ENCODE assay signal across 21 cellular contexts in the genomic region with DNA sequence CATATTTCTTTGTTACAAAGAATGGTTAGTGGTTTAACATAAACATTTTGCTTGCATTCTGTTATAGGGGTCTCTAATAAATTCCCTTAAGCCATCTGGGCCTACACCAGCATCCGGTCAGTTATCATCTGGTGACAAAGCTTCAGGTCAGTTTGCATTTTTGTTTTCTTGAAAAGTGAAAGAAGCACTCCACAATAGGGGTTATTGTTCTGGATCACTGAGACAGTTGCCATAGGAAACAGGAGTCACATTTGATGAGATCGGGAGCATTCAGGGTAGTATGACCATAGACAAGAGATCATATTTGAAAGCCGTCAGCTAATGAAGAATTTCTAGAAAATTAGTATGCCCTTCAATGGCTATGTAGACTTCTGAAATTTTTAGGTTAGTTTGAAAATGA.
"Had no signal": no experiment of that assay in that cellular context is flagged by ENCODE, and none has a peak within 500 bp of the region (broad histone marks: within the 10 kb centered on the region; RNA-seq: fewer than 3 reads in every experiment).

No MANE protein-coding gene starts in this region.

- DNase-seq: dorsolateral prefrontal cortex; effector CD4-positive, alpha-beta T cell; endodermal cell; foreskin keratinocyte; hypothalamus; immature natural killer cell; islet precursor cell; left ventricle myocardium superior; lower lobe of right lung; mesenchymal stem cell; naive thymus-derived CD4-positive, alpha-beta T cell; nephron progenitor cell; occipital lobe; ovary; stimulated activated CD4-positive, alpha-beta T cell treated with anti-CD3 and anti-CD28 coated beads, Interleukin-12 subunit alpha, Interleukin-12 subunit beta, amount 100 ng/mL, for 4 hours; stimulated activated CD4-positive, alpha-beta T cell treated with anti-CD3 and anti-CD28 coated beads, Interleukin-1b, Interleukin-23, amount 100 ng/mL, for 48 hours; stimulated activated CD4-positive, alpha-beta T cell treated with anti-CD3 and anti-CD28 coated beads, Interleukin-4, amount 100 ng/mL, for 1 hour; stimulated activated CD8-positive, alpha-beta memory T cell treated with anti-CD3 and anti-CD28 coated beads, Interleukin-4, amount 100 ng/mL, for 48 hours; stimulated activated naive CD4-positive, alpha-beta T cell; stimulated activated naive CD8-positive, alpha-beta T cell treated with anti-CD3 and anti-CD28 coated beads, Interleukin-15, amount 100 ng/mL, for 72 hours; transverse colon had no signal
